ENCODE assay signal across 20 cellular contexts in the genomic region with DNA sequence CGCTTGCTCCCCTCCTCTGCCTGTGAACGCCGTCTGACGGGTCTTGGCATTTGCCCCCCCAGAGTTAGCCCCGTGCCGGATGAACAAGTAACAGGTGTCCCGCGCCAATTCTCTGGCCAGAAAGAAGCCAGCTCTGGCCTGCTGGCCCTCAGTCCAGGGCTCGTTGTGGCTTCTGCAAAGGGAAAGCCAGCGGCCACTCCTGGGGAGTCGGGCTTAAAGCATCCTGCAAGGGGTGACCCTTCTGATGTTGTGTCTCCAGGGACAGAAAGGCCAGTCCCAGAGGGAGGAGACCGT.
"Had no signal": no experiment of that assay in that cellular context is flagged by ENCODE, and none has a peak within 500 bp of the region (broad histone marks: within the 10 kb centered on the region; RNA-seq: fewer than 3 reads in every experiment).

No MANE protein-coding gene starts in this region.

- ATAC-seq: foreskin keratinocyte; left cardiac atrium; lower lobe of right lung; naive thymus-derived CD4-positive, alpha-beta T cell; stimulated activated memory B cell treated with anti-CD40 and anti-IgM and Interleukin-4, amounts not matched to agents 10 μg/mL and 1 μg/mL and 100 μg/mL, for 72 hours had no signal

- H3K4me3 Mint-ChIP-seq: endodermal cell; neural crest cell; stimulated activated memory B cell treated with anti-CD40 and anti-IgM and Interleukin-4, amounts not matched to agents 10 μg/mL and 1 μg/mL and 100 μg/mL, for 72 hours; stimulated activated naive CD8-positive, alpha-beta T cell treated with anti-CD3 and anti-CD28 coated beads, Interleukin-15, Interleukin-2, amounts not matched to agents 100 ng/mL and 50 ng/mL, for 24 hours had no signal

- H3K36me3 ChIP-seq: colonic mucosa, left ventricle myocardium inferior, lower lobe of right lung, ovary, right atrium auricular region, upper lobe of left lung, uterus had no signal

- H3K4me1 ChIP-seq: colonic mucosa, foreskin keratinocyte, lower lobe of right lung, tibial artery, uterus had no signal

- H3K27ac Mint-ChIP-seq: endodermal cell; naive thymus-derived CD4-positive, alpha-beta T cell; stimulated activated memory B cell treated with anti-CD40 and anti-IgM and Interleukin-4, amounts not matched to agents 10 μg/mL and 1 μg/mL and 100 μg/mL, for 72 hours; stimulated activated naive CD8-positive, alpha-beta T cell treated with anti-CD3 and anti-CD28 coated beads, Interleukin-15, Interleukin-2, amounts not matched to agents 100 ng/mL and 50 ng/mL, for 24 hours had no signal

- H3K4me3 ChIP-seq: colonic mucosa, hepatocyte, left ventricle myocardium inferior, lower lobe of right lung, ovary, right atrium auricular region, tibial artery, upper lobe of left lung, uterus had no signal

- DNase-seq: colonic mucosa; dermis blood vessel endothelial cell; endodermal cell; erythroblast; foreskin keratinocyte; left cardiac atrium; left ventricle myocardium inferior; lower lobe of right lung; naive thymus-derived CD4-positive, alpha-beta T cell; ovary; stimulated activated CD4-positive, alpha-beta T cell treated with anti-CD3 and anti-CD28 coated beads, Interleukin-1b, Interleukin-23, amount 100 ng/mL, for 48 hours; stimulated activated CD4-positive, alpha-beta T cell treated with anti-CD3 and anti-CD28 coated beads, Interleukin-4, amount 100 ng/mL, for 24 hours; tibial artery; uterus had no signal

- H3K27me3 Mint-ChIP-seq: naive thymus-derived CD4-positive, alpha-beta T cell; stimulated activated naive CD8-positive, alpha-beta T cell treated with anti-CD3 and anti-CD28 coated beads, Interleukin-15, Interleukin-2, amounts not matched to agents 100 ng/mL and 50 ng/mL, for 24 hours had no signal

- H3K9me3 Mint-ChIP-seq: endodermal cell; naive thymus-derived CD4-positive, alpha-beta T cell; neural crest cell; stimulated activated memory B cell treated with anti-CD40 and anti-IgM and Interleukin-4, amounts not matched to agents 10 μg/mL and 1 μg/mL and 100 μg/mL, for 72 hours; stimulated activated naive CD8-positive, alpha-beta T cell treated with anti-CD3 and anti-CD28 coated beads, Interleukin-15, Interleukin-2, amounts not matched to agents 100 ng/mL and 50 ng/mL, for 24 hours had no signal

- H3K27ac ChIP-seq: colonic mucosa, foreskin keratinocyte, hepatocyte, left ventricle myocardium inferior, lower lobe of right lung, ovary, right atrium auricular region, tibial artery, upper lobe of left lung, uterus had no signal

- H3K4me1 Mint-ChIP-seq: endodermal cell had no signal

- H3K9me3 ChIP-seq: colonic mucosa, left ventricle myocardium inferior, lower lobe of right lung, ovary, right atrium auricular region, tibial artery, upper lobe of left lung, uterus had no signal
